ENCODE assay signal across 10 cellular contexts in the genomic region with DNA sequence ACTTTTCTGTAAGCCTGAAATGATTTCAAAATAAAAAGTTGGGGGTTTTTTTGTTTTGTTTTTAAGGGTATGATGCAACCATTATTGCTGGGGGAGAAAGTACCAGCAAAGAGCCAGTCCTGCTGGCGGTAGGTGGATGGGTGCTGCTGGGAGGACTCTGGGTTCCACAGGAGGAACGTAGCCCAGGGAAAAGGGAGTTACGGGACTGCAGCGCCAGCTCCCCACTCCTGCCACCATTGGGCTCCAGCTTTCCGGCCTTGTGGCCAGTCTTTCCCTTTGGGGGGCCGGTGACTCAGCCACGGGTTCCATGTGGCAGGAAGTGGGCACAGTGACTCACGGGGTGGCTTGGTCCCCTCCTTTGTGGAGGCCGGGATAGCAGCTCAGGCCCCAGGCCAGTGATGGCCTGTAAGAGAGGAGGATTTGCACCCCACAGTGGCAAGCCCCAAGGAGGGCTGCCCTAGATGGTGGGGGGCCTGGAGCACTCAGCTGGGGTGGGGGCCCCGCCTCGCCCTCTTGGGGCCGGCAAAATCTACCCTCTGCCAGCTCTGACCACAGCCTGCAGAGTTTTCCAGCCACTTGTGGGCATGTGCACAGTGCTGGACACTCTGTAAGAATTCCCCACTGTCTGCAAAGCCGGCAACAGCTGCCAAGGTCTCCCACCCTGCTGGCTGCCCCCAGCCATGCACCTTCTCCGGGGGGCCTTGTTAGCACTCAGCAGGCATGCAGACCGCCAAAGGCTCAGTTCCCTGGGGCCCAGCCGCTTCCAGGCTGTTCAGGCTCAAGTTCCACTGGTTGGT. TPM values are rescaled to one million over a fixed set of nuclear protein-coding genes. Genes with fewer than 3 reads are reported as not detected.
DNase-seq lines count a peak whose midpoint lies in the region; ATAC-seq and TF ChIP-seq lines count a peak whose summit lies in the region.
"Had no signal": no experiment of that assay in that cellular context is flagged by ENCODE, and none has a peak within 500 bp of the region (broad histone marks: within the 10 kb centered on the region; RNA-seq: fewer than 3 reads in every experiment).

No MANE protein-coding gene starts in this region.

- intact Hi-C loops in mammary epithelial cell (cut with micrococcal nuclease) (no loop called here), left ventricle myocardium inferior (cut with micrococcal nuclease) (no loop called here)

- no peak for ATAC-seq in GM18498 (IDR thresholded peaks at IDR 0.05; ENCODE audit: unreplicated experiment)

- peak overlapping the region; percentile 70 for H2AFZ ChIP-seq in mammary epithelial cell (ENCODE audit: low read depth, low read length)

- dilution Hi-C loops in mammary epithelial cell (cut with HindIII; ENCODE audit: low sequenced_read_pairs): no loop called here

- H3K79me2 ChIP-seq in mammary epithelial cell (ENCODE audit: insufficient read depth, low read length): no peaks in the 10 kb centered on the region

- H3K9me3 ChIP-seq in mammary epithelial cell (replicated peaks; ENCODE audit: insufficient read depth, low read length) (no peaks in the 10 kb centered on the region), left ventricle myocardium inferior (replicated peaks) (no peaks in the 10 kb centered on the region)

- peak overlapping the region; percentile 57 for H3K27ac ChIP-seq in mammary epithelial cell (ENCODE audit: insufficient read depth, low read depth, low read length)
- H3K27ac ChIP-seq in left ventricle myocardium inferior (replicated peaks): no peak overlapping the region

- WGBS in mammary epithelial cell (ENCODE audit: low coverage, missing lambda C conversion rate): 25% methylated on average over 13 of the region's 16 CpGs

- no peaks in the 10 kb centered on the region for H4K20me1 ChIP-seq in mammary epithelial cell (ENCODE audit: insufficient read depth, low read length)

- peak; percentile 74 for DNase-seq in GDM1 (lab: John Stamatoyannopoulos, UW)
- DNase-seq in NCI-H226: peak; percentile 65
- DNase-seq in mammary epithelial cell: peak; percentile 80
- peak; percentile 59 for DNase-seq in renal cortical epithelial cell (ENCODE audit: low read depth)
- DNase-seq in left ventricle myocardium inferior: no peak
- DNase-seq in NCI-H2081 (lab: John Stamatoyannopoulos, UW): no peak
- no peak for DNase-seq in COLO829 (ENCODE audit: low spot score)
- DNase-seq: naive B cell, NCI-H187 had no signal

- BruUV-seq in mammary epithelial cell (replicated peaks; lab: Mats Ljungman, UMichigan): no TSS peak

- H3K36me3 ChIP-seq in mammary epithelial cell (ENCODE audit: insufficient read depth, low read length): no peaks in the 10 kb centered on the region
- no peaks in the 10 kb centered on the region for H3K36me3 ChIP-seq in left ventricle myocardium inferior

- H3K4me3 ChIP-seq in mammary epithelial cell (replicated peaks in 1 of 3; ENCODE audit: insufficient read depth in 1 of 3, low read depth in 2 of 3, low read length in 3 of 3) (no peak overlapping the region), left ventricle myocardium inferior (no peak overlapping the region)

- no peak for TF ChIP-seq CTCF in mammary epithelial cell (conservative IDR thresholded peaks at IDR 0.05 in 1 of 2, IDR thresholded peaks at IDR 0.05 in 1 of 2; ENCODE audit: extremely low read depth in 1 of 2, insufficient read depth in 1 of 2, low read depth in 1 of 2, low read length in 2 of 2)
- no peak for TF ChIP-seq CTCF in left ventricle myocardium inferior (IDR thresholded peaks at IDR 0.05; ENCODE audit: borderline replicate concordance)

- H3K27me3 ChIP-seq in mammary epithelial cell (ENCODE audit: insufficient read depth, low read length) (no peaks in the 10 kb centered on the region), left ventricle myocardium inferior (ENCODE audit: low read depth) (no peaks in the 10 kb centered on the region)

- H3K4me1 ChIP-seq in mammary epithelial cell (ENCODE audit: insufficient read depth, low read length): peaks cover 33% of the 10 kb centered on the region
- H3K4me1 ChIP-seq in left ventricle myocardium inferior: peaks cover 18% of the 10 kb centered on the region

- CTCF ChIA-PET in mammary epithelial cell (lab: Charles Lee; ENCODE audit: low non-redundant PET): interaction anchor here (0.6 kb wide), 1 partner anchor 12 kb away, joined by 12 read pairs; no protein-coding TSS in a partner anchor

- H3K4me2 ChIP-seq in mammary epithelial cell (ENCODE audit: insufficient read depth, low read depth, low read length): peak overlapping the region; percentile 58

- in situ Hi-C loops in mammary epithelial cell (cut with MboI; ENCODE audit: low sequenced_read_pairs in 2 of 2): no loop called here

- peak overlapping the region; percentile 23 for H3K9ac ChIP-seq in mammary epithelial cell (ENCODE audit: insufficient read depth, low read length)

RNA-seq across cellular contexts. Expression of gene SOCS3, which starts 30.4 kb away (rescaled TPM):
- total RNA-seq in mammary epithelial cell: 10 to 100 TPM in 1 of 2 donors, 1 to 10 TPM in 1; 4.3 to 24.7 TPM
- 3.5 TPM for polyA plus RNA-seq in mammary epithelial cell
- 1.8 TPM for polyA minus RNA-seq in mammary epithelial cell
- 46.4 and 94.7 TPM in 2 replicates for total RNA-seq in renal cortical epithelial cell
- total RNA-seq in left ventricle myocardium inferior: 9.5 TPM

RNA-seq across cellular contexts. Expression of gene PGS1, which starts 49.0 kb away (rescaled TPM):
- total RNA-seq in mammary epithelial cell: 10 to 100 TPM; 29.1 to 31.5 TPM
- 19.8 TPM for polyA plus RNA-seq in mammary epithelial cell
- polyA minus RNA-seq in mammary epithelial cell: 29.9 TPM
- 29.0 and 52.9 TPM in 2 replicates for total RNA-seq in renal cortical epithelial cell
- 17.1 TPM for total RNA-seq in left ventricle myocardium inferior

Comparison
In these comparisons a context has a peak if more than half of its experiments do, and no peak if none do; other contexts are left out.
1. DNase-seq: peak in GDM1 (single experiment), NCI-H226 (single experiment), mammary epithelial cell (single experiment) and renal cortical epithelial cell (single experiment); none in left ventricle myocardium inferior (single experiment), NCI-H2081 (0 of 2) and COLO829 (single experiment).